Comparison of ENCODE assay signal across 8 cellular contexts in the genomic region with DNA sequence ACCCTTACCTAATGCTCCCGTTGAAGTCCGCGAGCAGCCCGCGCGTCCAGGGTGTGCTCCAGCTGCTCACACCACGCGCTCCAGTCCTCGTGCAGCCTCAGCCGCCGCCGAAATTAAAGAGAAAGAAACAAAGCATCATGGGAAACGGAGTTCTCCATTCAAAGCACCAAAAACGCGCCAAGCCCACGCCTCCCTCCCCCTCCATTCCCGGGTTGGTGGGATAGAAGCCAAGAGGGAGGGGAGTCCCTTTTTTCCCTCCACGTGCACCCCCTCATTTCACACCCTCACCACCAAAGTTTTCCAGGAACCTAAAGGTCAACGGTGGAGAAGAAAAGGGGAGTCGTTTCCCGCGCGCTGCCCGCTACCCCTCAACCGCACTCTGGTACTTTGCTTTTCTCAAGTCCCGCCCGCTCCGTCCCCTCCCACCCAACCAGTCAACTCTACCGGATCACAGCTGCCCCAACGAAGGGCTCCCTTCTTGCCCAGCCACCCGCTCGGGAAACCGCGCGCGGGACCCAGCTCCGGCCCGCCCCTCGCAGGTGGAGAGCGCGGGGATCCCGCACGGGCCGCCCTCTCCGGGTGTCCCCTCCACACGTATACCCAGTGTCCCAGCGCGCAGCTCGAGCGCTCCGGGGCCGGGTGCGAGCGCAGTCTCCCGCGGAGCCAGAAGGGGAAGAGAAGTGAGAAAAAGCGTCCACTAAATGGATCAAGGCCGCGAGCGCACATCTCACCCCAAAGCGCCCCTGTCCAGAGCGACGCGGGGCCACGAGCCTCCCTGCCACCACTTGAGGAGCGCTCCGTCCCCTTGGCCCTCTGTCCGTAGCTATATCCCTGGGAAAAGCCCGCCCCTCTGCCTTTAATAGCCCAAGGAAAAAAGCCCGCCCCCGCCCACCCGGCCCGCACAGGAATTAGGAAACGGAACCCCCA.
A peak's percentile ranks its signal among the peaks of the same experiment; 100 is the strongest.
DNase-seq lines count a peak whose midpoint lies in the region; ATAC-seq, FAIRE-seq and TF ChIP-seq lines count a peak whose summit lies in the region.

No MANE protein-coding gene starts in this region.

- no peaks in the 10 kb centered on the region for H3K79me2 ChIP-seq in K562 (ENCODE audit: control insufficient read depth, insufficient read depth, low read length)

- TF ChIP-seq RAD21 in K562 (CRISPR knock-in tag; conservative IDR thresholded peaks at IDR 0.05 in 1 of 2, IDR thresholded peaks at IDR 0.05 in 1 of 2), result no peak

- H3K27me3 ChIP-seq in K562 (ENCODE audit: control insufficient read depth in 2 of 2, insufficient read depth in 2 of 2, low read length in 2 of 2), result peaks cover 3 to 9% of the 10 kb centered on the region in 2 experiments; a peak in 2 of 5 replicates

- H3K9ac ChIP-seq in K562 (ENCODE audit: insufficient read depth in 1 of 2, low read depth in 2 of 2, low read length in 2 of 2), result no peak overlapping the region

- WGBS in K562 (ENCODE audit: insufficient coverage, low coverage, missing lambda C conversion rate), result 25% methylated on average over 23 of the region's 74 CpGs

- no peak overlapping the region for H3K27ac ChIP-seq in K562 (ENCODE audit: extremely low read depth, low read depth, low read length)

- in situ Hi-C loops in K562 (cut with MboI), result no loop called here

- POLR2A ChIA-PET in K562 (lab: Yijun Ruan, JAX), result no interaction called here

- no peak for FAIRE-seq in K562 (lab: Jason Lieb, UNC)

- no peaks in the 10 kb centered on the region for H3K9me3 ChIP-seq in K562 (replicated peaks; ENCODE audit: control insufficient read depth, insufficient read depth, low read depth, low read length)

- no peak overlapping the region for H3K4me3 ChIP-seq in K562

- DNase-seq in CD14-positive monocyte (ENCODE audit: low spot score) (no peak), OCI-M2 (lab: John Stamatoyannopoulos, UW; ENCODE audit: unreplicated experiment) (peak; percentile 1), K562 (ENCODE audit: extremely low read depth in 1 of 4, low spot score in 3 of 4) (no peak), islet precursor cell (peak; percentile 64), SIG-M5 treated with dmso at 0.1 percent for 504 hours (lab: John Stamatoyannopoulos, UW; ENCODE audit: unreplicated experiment) (no peak), RKO (ENCODE audit: low spot score) (no peak)
- peak in 2 of 3 donors; percentile 28 to 39 for DNase-seq in stimulated activated CD4-positive, alpha-beta T cell treated with anti-CD3 and anti-CD28 coated beads, Interleukin-12 subunit alpha, Interleukin-12 subunit beta, amount 100 ng/mL, for 48 hours (ENCODE audit: low read depth in 2 of 3, low spot score in 1 of 3)

- peaks cover 16 to 32% (median 29%) of the 10 kb centered on the region in 3 donors for H3K27me3 Mint-ChIP-seq in CD14-positive monocyte (ENCODE audit: low read depth in 3 of 3)

- H4K20me1 ChIP-seq in K562 (replicated peaks; ENCODE audit: control insufficient read depth, insufficient read depth, low read length), result no peaks in the 10 kb centered on the region

- no peak overlapping the region for H2AFZ ChIP-seq in K562 (ENCODE audit: low read depth, low read length)

- no peak overlapping the region for H3K4me2 ChIP-seq in K562 (ENCODE audit: insufficient read depth, low read length)

- H3K36me3 Mint-ChIP-seq in CD14-positive monocyte, result no peaks in the 10 kb centered on the region

- no peaks in the 10 kb centered on the region for H3K9me1 ChIP-seq in K562 (ENCODE audit: control insufficient read depth, insufficient read depth, low read length)

- intact Hi-C loops in CD14-positive monocyte (cut with micrococcal nuclease), result no loop called here
- intact Hi-C loops in K562 (cut with micrococcal nuclease), result no loop called here

- peaks cover 22% of the 10 kb centered on the region for H3K4me1 Mint-ChIP-seq in CD14-positive monocyte

- BruUV-seq in K562 (replicated peaks; lab: Mats Ljungman, UMichigan), result no TSS peak

- TF ChIP-seq CTCF in CD14-positive monocyte (IDR thresholded peaks at IDR 0.05), result no peak
- no peak for TF ChIP-seq CTCF in K562 (IDR thresholded peaks at IDR 0.05 in 2 of 3, conservative IDR thresholded peaks at IDR 0.05 in 1 of 3; ENCODE audit: insufficient read depth in 2 of 3, low read depth in 1 of 3, low read length in 3 of 3)

- TF ChIP-seq POLR2A in K562 (conservative IDR thresholded peaks at IDR 0.05), result no peak

- peaks cover 0 to 19% (median 8%) of the 10 kb centered on the region in 7 donors for H3K9me3 Mint-ChIP-seq in CD14-positive monocyte

- TF ChIP-seq EP300 in K562 (IDR thresholded peaks at IDR 0.05; ENCODE audit: low read length), result no peak

- H3K4me3 Mint-ChIP-seq in CD14-positive monocyte, result peak overlapping the region; percentile 86 to 94

- peak; percentile 50 for ATAC-seq in GM21825 (IDR thresholded peaks at IDR 0.05; ENCODE audit: unreplicated experiment)
- ATAC-seq in K562, result no peak

- no peaks in the 10 kb centered on the region for H3K36me3 ChIP-seq in K562 (ENCODE audit: control insufficient read depth, insufficient read depth, low read length)

- peaks cover 0 to 3% of the 10 kb centered on the region in 2 experiments; a peak in 1 of 5 replicates for H3K4me1 ChIP-seq in K562 (replicated peaks in 1 of 2; ENCODE audit: control insufficient read depth in 2 of 2, insufficient read depth in 2 of 2, low read length in 2 of 2)

- CTCF ChIA-PET in K562 (lab: Yijun Ruan, JAX; ENCODE audit: low intra/inter-chr PET ratio), result no interaction called here

- H3K27ac Mint-ChIP-seq in CD14-positive monocyte, result no peak overlapping the region

TF ChIP-seq in K562, 482 proteins besides CTCF, POLR2A, EP300 and RAD21 (continues in another document):
- TF ChIP-seq, protein P1, sequence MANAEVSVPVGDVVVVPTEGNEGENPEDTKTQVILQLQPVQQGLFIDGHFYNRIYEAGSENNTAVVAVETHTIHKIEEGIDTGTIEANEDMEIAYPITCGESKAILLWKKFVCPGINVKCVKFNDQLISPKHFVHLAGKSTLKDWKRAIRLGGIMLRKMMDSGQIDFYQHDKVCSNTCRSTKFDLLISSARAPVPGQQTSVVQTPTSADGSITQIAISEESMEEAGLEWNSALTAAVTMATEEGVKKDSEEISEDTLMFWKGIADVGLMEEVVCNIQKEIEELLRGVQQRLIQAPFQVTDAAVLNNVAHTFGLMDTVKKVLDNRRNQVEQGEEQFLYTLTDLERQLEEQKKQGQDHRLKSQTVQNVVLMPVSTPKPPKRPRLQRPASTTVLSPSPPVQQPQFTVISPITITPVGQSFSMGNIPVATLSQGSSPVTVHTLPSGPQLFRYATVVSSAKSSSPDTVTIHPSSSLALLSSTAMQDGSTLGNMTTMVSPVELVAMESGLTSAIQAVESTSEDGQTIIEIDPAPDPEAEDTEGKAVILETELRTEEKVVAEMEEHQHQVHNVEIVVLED (CRISPR knock-in tag; IDR thresholded peaks at IDR 0.05), result no peak
- no peak for TF ChIP-seq ZBTB1 (CRISPR knock-in tag; IDR thresholded peaks at IDR 0.05; ENCODE audit: borderline replicate concordance, low read depth)

Comparison
In these comparisons a context has a peak if more than half of its experiments do, and no peak if none do; other contexts are left out.
1. DNase-seq: peak in OCI-M2 (single experiment), islet precursor cell (single experiment) and stimulated activated CD4-positive, alpha-beta T cell treated with anti-CD3 and anti-CD28 coated beads, Interleukin-12 subunit alpha, Interleukin-12 subunit beta, amount 100 ng/mL, for 48 hours (2 of 3); none in CD14-positive monocyte (single experiment), K562 (0 of 4), SIG-M5 treated with dmso at 0.1 percent for 504 hours (single experiment) and RKO (single experiment).